In genomic region chr15:80011041-80011523, GRCh38 we compare ENCODE assay signal across 9 cellular contexts. TPM values are rescaled to one million over a fixed set of nuclear protein-coding genes. Genes with fewer than 3 reads are reported as not detected.
DNase-seq lines count a peak whose midpoint lies in the region; ATAC-seq, FAIRE-seq and TF ChIP-seq lines count a peak whose summit lies in the region.
"Not testable (repeated sequence)": the region's sequence is repeated elsewhere in the genome, so short reads cannot be mapped to it uniquely, and the experiment has no call there.
"Had no signal": no experiment of that assay in that cellular context is flagged by ENCODE, and none has a peak within 500 bp of the region (broad histone marks: within the 10 kb centered on the region; RNA-seq: fewer than 3 reads in every experiment).

No MANE protein-coding gene starts in this region.

- TF ChIP-seq CTCF in IMR-90 (conservative IDR thresholded peaks at IDR 0.05; ENCODE audit: low read depth, low read length); foreskin fibroblast (IDR thresholded peaks at IDR 0.05; ENCODE audit: low read depth, low read length): not testable (repeated sequence)

- H3K27ac ChIP-seq in IMR-90 (ENCODE audit: insufficient read depth, low read length): 0 out of 2 replicates have a peak overlapping the region, but pooled peaks have one; percentile 45

- H4K91ac ChIP-seq in IMR-90 (ENCODE audit: insufficient read depth, low read depth, low read length): peak overlapping the region; percentile 46; the same call in 1 of the 2 replicates

- H3K23ac ChIP-seq in IMR-90 (ENCODE audit: low read depth, low read length): peak overlapping the region; percentile 11; the same call in 1 of the 2 replicates

- H2BK120ac ChIP-seq in IMR-90 (ENCODE audit: low read depth, low read length): peak overlapping the region; percentile 75

- H3K14ac ChIP-seq in IMR-90 (replicated peaks; ENCODE audit: low read depth, low read length): peak overlapping the region; percentile 50

- WGBS in IMR-90 (ENCODE audit: extremely low coverage in 2 of 2, insufficient read length in 1 of 2), 2 experiments: 100% methylated on average over 3 of the region's 9 CpGs; no CpG with 5 or more reads in 1 of the 2 experiments

- peak overlapping the region; percentile 97 for H2BK5ac ChIP-seq in IMR-90 (ENCODE audit: low read depth, low read length, poor library complexity, severe bottlenecking)

- not testable (repeated sequence) for H3K9ac ChIP-seq in IMR-90 (ENCODE audit: low read depth, low read length)

- not testable (repeated sequence) for TF ChIP-seq RAD21 in IMR-90 (IDR thresholded peaks at IDR 0.05; ENCODE audit: low read length)

- H3K4me3 ChIP-seq in IMR-90 (ENCODE audit: insufficient read depth, low read depth, low read length); foreskin fibroblast (ENCODE audit: low read depth in 1 of 2, low read length in 2 of 2): not testable (repeated sequence)

- dilution Hi-C loops in IMR-90 (cut with HindIII; ENCODE audit: low sequenced_read_pairs, unreplicated experiment): not testable (repeated sequence)

- intact Hi-C loops in IMR-90 (cut with micrococcal nuclease): loop anchor here (1.0 kb wide), 1 partner anchor 162 kb away; no protein-coding TSS in a partner anchor

- H3K4me2 ChIP-seq in IMR-90 (ENCODE audit: low read depth, low read length): not testable (repeated sequence)

- TF ChIP-seq POLR2A in IMR-90 (IDR thresholded peaks at IDR 0.05; ENCODE audit: low read depth, low read length): not testable (repeated sequence)

- peak overlapping the region; percentile 90; the same call in 1 of the 2 replicates for H2AK5ac ChIP-seq in IMR-90 (ENCODE audit: low read depth, low read length)

- H2AK9ac ChIP-seq in IMR-90 (replicated peaks; ENCODE audit: low read depth, low read length, poor library complexity): not testable (repeated sequence)

- H4K5ac ChIP-seq in IMR-90 (ENCODE audit: low read depth, low read length): not testable (repeated sequence)

- peak overlapping the region; percentile 32 for H2AFZ ChIP-seq in IMR-90 (replicated peaks; ENCODE audit: low read length, poor library complexity)

- H3K9me3 ChIP-seq in IMR-90 (ENCODE audit: control insufficient read depth, insufficient read depth, low read length): not testable (repeated sequence)

- in situ Hi-C loops in IMR-90 (cut with MboI; ENCODE audit: low sequenced_read_pairs): not testable (repeated sequence)

- peak overlapping the region in 1 of 2 experiments; percentile 32; a peak in 2 of 4 replicates for H4K8ac ChIP-seq in IMR-90 (ENCODE audit: low read depth in 2 of 2, low read length in 2 of 2)

- H2BK20ac ChIP-seq in IMR-90 (ENCODE audit: low read depth, low read length): peak overlapping the region; percentile 93; the same call in 1 of the 2 replicates

- DNase-seq in EL: peak; percentile 69
- DNase-seq in GM19239 (ENCODE audit: insufficient read length, low spot score); stimulated activated naive CD8-positive, alpha-beta T cell treated with anti-CD3 and anti-CD28 coated beads, Interleukin-15, Interleukin-2, amounts not matched to agents 100 U/mL and 50 U/mL, for 24 hours: not testable (repeated sequence)
- peak; percentile 95 for DNase-seq in IMR-90
- peak; percentile 8 for DNase-seq in SIG-M5 (lab: John Stamatoyannopoulos, UW)
- peak; percentile 80 for DNase-seq in amniotic epithelial cell (ENCODE audit: low read depth)
- DNase-seq in foreskin fibroblast: peak; percentile 90 to 94

- ATAC-seq in HG02798 (IDR thresholded peaks at IDR 0.05; ENCODE audit: poor library complexity, unreplicated experiment) (peak; percentile 52), IMR-90 (ENCODE audit: low read depth) (peak; percentile 92)
- ATAC-seq in stimulated activated naive CD8-positive, alpha-beta T cell treated with anti-CD3 and anti-CD28 coated beads, Interleukin-15, Interleukin-2, amounts not matched to agents 100 U/mL and 50 U/mL, for 24 hours: peak; percentile 52

- H2BK15ac ChIP-seq in IMR-90 (ENCODE audit: low read depth, low read length): not testable (repeated sequence)

- H3K27me3 ChIP-seq in IMR-90 (ENCODE audit: control insufficient read depth, insufficient read depth, low read length): not testable (repeated sequence)

- not testable (repeated sequence) for H4K20me1 ChIP-seq in IMR-90 (ENCODE audit: insufficient read depth, low read length)

- FAIRE-seq in GM19239 (lab: Jason Lieb, UNC): peak; percentile 55

- BruUV-seq in IMR-90 (replicated peaks; lab: Mats Ljungman, UMichigan): not testable (repeated sequence)

- not testable (repeated sequence) for H3K9me1 ChIP-seq in IMR-90 (ENCODE audit: insufficient read depth, low read length)

- CTCF ChIA-PET in IMR-90 (lab: Yijun Ruan, JAX): interaction anchor here (0.7 kb wide), 1 partner anchor 18 kb away, joined by 3 read pairs; no protein-coding TSS in a partner anchor

- H3K56ac ChIP-seq in IMR-90 (ENCODE audit: extremely low read depth, insufficient read depth, low read length): 0 out of 2 replicates have a peak overlapping the region, but pooled peaks have one; percentile 0

- peak overlapping the region; percentile 87 for H3K4ac ChIP-seq in IMR-90 (ENCODE audit: low read depth, low read length)

- H3K4me1 ChIP-seq in IMR-90 (ENCODE audit: control insufficient read depth, insufficient read depth, low read length): not testable (repeated sequence)

- H3K36me3 ChIP-seq in IMR-90 (ENCODE audit: control insufficient read depth, insufficient read depth, low read length): not testable (repeated sequence)

- not testable (repeated sequence) for H3K18ac ChIP-seq in IMR-90 (ENCODE audit: low read depth, low read length)

- POLR2A ChIA-PET in IMR-90 (lab: Charles Lee; ENCODE audit: unreplicated experiment): interaction anchor here (0.6 kb wide), 1 partner anchor 65 kb away, joined by 5 read pairs; no protein-coding TSS in a partner anchor

- not testable (repeated sequence) for H3K79me1 ChIP-seq in IMR-90 (ENCODE audit: low read depth in 1 of 2, low read length in 2 of 2)

TF ChIP-seq in IMR-90, 13 proteins besides CTCF, POLR2A, EP300 and RAD21:
- 0 out of 2 replicates have a peak, but pooled peaks have one; percentile 4 for TF ChIP-seq MAFK (IDR thresholded peaks at IDR 0.05; ENCODE audit: low read depth, low read length)
- peak; percentile 81 for TF ChIP-seq BHLHE40 (IDR thresholded peaks at IDR 0.05; ENCODE audit: low read depth, low read length)
- TF ChIP-seq CEBPB (IDR thresholded peaks at IDR 0.05; ENCODE audit: low read depth, low read length): peak; percentile 90
TF ChIP-seq in IMR-90: peak in this region for 3; not testable (repeated sequence) for 10.

RNA-seq across cellular contexts. Expression of gene BCL2A1, which starts 40.1 kb away (rescaled TPM):
- 2.5 and 4.5 TPM in 2 replicates for total RNA-seq in IMR-90 (2012; rRNA removed)
- 2.2 and 2.3 TPM in 2 replicates for polyA plus RNA-seq in IMR-90 (2012; rRNA removed)
- 0.52 and 1.1 TPM in 2 replicates for polyA plus RNA-seq in IMR-90 (2012; cell fraction: cytosol; rRNA removed)
- polyA plus RNA-seq in IMR-90 (2012; cell fraction: nucleus; rRNA removed; ENCODE audit: low replicate concordance): 0.24 and 0.91 TPM in 2 replicates
- total RNA-seq: endodermal cell had no signal

RNA-seq across cellular contexts. Expression of gene ZFAND6, which starts 48.4 kb away (rescaled TPM):
- 88.6 and 96.4 TPM in 2 replicates for total RNA-seq in IMR-90 (2012; rRNA removed)
- 56.0 and 77.5 TPM in 2 replicates for polyA plus RNA-seq in IMR-90 (2012; rRNA removed)
- polyA plus RNA-seq in IMR-90 (2012; cell fraction: cytosol; rRNA removed): 67.0 and 119 TPM in 2 replicates
- 33.2 and 65.3 TPM in 2 replicates for polyA plus RNA-seq in IMR-90 (2012; cell fraction: nucleus; rRNA removed; ENCODE audit: low replicate concordance)
